Comparison of ENCODE assay signal across 1 cellular context in the genomic region with DNA sequence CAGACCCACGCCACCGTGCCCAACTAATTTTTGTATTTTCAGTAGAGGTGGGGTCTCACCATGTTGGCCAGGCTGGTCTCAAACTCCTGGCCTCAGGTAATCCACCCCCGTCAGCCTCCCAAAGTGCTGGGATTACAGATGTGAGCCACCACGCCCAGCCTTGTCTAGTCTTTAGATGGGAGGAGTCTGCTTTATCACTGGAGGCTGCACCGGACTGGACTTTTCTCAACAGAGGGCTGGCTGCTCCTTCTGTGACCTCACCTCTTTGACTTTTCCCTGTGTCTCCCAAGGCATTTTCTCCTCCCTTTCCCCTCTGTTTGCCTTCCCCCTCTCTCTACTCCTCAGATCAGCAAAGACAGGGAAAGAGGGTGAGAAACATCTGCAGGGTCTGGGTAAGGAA.
TF ChIP-seq lines count a peak whose summit lies in the region.

No MANE protein-coding gene starts in this region.

TF ChIP-seq in IMR-90, 13 proteins besides CTCF, POLR2A, EP300 and RAD21:
- TF ChIP-seq BHLHE40 (IDR thresholded peaks at IDR 0.05; ENCODE audit: low read depth, low read length) (no peak), SMC3 (IDR thresholded peaks at IDR 0.05; ENCODE audit: low read depth, low read length) (no peak), FOS (IDR thresholded peaks at IDR 0.05; ENCODE audit: low read depth, low read length) (no peak)
TF ChIP-seq in IMR-90: peak in this region for 0.
